Comparison of ENCODE assay signal across 9 cellular contexts in the genomic region with DNA sequence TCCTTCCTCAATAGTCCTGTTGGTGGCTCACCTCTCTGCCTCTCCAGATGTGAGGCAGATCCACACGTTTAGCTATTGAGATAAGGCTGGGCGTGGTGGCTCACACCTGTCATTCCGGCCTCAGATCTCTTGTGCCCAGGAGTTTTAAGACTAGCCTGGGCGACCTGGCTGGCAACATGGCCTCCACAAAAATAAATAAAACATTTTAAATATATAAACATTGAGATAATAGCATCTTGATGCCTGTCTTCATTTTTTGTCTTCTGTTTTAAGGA. TPM values are rescaled to one million over a fixed set of nuclear protein-coding genes. Genes with fewer than 3 reads are reported as not detected.
DNase-seq lines count a peak whose midpoint lies in the region; ATAC-seq, FAIRE-seq and TF ChIP-seq lines count a peak whose summit lies in the region.
"Had no signal": no experiment of that assay in that cellular context is flagged by ENCODE, and none has a peak within 500 bp of the region (broad histone marks: within the 10 kb centered on the region; RNA-seq: fewer than 3 reads in every experiment).

No MANE protein-coding gene starts in this region.

- H3K9me3 Mint-ChIP-seq in Calu3 (ENCODE audit: low read depth, unreplicated experiment) (peaks cover 3% of the 10 kb centered on the region), progenitor cell of endocrine pancreas (ENCODE audit: low read depth) (peaks cover 3% of the 10 kb centered on the region)
- H3K9me3 Mint-ChIP-seq in natural killer cell treated with Interleukin-12 subunit alpha and Interleukin-12 subunit beta and Interleukin-15 and Interleukin-18, amount 100 ng/mL, for 72 hours: no peaks in the 10 kb centered on the region

- H3K9me3 ChIP-seq in NT2/D1 (ENCODE audit: insufficient read depth, low read length) (0 out of 2 replicates have a peak, but pooled peaks cover under 1% of the 10 kb centered on the region), endothelial cell of umbilical vein (replicated peaks; ENCODE audit: control insufficient read depth, insufficient read depth, low read length) (no peaks in the 10 kb centered on the region), HAP-1 (no peaks in the 10 kb centered on the region), left lung (no peaks in the 10 kb centered on the region)

- dilution Hi-C loops in endothelial cell of umbilical vein (cut with MboI; ENCODE audit: extremely low pct_ligation_motif_present, low sequenced_read_pairs): no loop called here

- H3K4me3 ChIP-seq in NT2/D1 (ENCODE audit: insufficient read length, low read depth): peak overlapping the region; percentile 84
- no peak overlapping the region for H3K4me3 ChIP-seq in endothelial cell of umbilical vein (replicated peaks in 1 of 3; ENCODE audit: insufficient read depth in 1 of 3, low read depth in 1 of 3, low read length in 3 of 3)
- H3K4me3 ChIP-seq in HAP-1: no peak overlapping the region
- H3K4me3 ChIP-seq in left lung: peak overlapping the region in 1 of 2 donors; percentile 96

- ATAC-seq in HG03196 (IDR thresholded peaks at IDR 0.05; ENCODE audit: unreplicated experiment) (no peak), left lung (no peak)
- ATAC-seq in natural killer cell treated with Interleukin-12 subunit alpha and Interleukin-12 subunit beta and Interleukin-15 and Interleukin-18, amount 100 ng/mL, for 72 hours: no peak

- peak overlapping the region; percentile 37 for H3K4me2 ChIP-seq in endothelial cell of umbilical vein (ENCODE audit: insufficient read depth, low read length)

- in situ Hi-C loops in HAP-1 (cut with MboI; ENCODE audit: low sequenced_read_pairs): loop anchor here (5.0 to 10.0 kb wide), 2 partner anchors 253 to 515 kb away; no protein-coding TSS in a partner anchor

- H3K27me3 Mint-ChIP-seq in Calu3 (ENCODE audit: unreplicated experiment) (peaks cover 17% of the 10 kb centered on the region), progenitor cell of endocrine pancreas (peaks cover 11% of the 10 kb centered on the region)
- peaks cover 4 to 6% of the 10 kb centered on the region in 2 donors for H3K27me3 Mint-ChIP-seq in natural killer cell treated with Interleukin-12 subunit alpha and Interleukin-12 subunit beta and Interleukin-15 and Interleukin-18, amount 100 ng/mL, for 72 hours

- H3K4me1 ChIP-seq in NT2/D1 (ENCODE audit: insufficient read depth, insufficient read length): peaks cover 43% of the 10 kb centered on the region
- H3K4me1 ChIP-seq in endothelial cell of umbilical vein (ENCODE audit: control insufficient read depth, extremely low read depth, insufficient read depth, low read length): peaks cover 12% of the 10 kb centered on the region
- peaks cover 3% of the 10 kb centered on the region for H3K4me1 ChIP-seq in HAP-1
- peaks cover 16 to 37% of the 10 kb centered on the region in 2 donors for H3K4me1 ChIP-seq in left lung

- no peak overlapping the region for H3K27ac Mint-ChIP-seq in Calu3 (ENCODE audit: unreplicated experiment)
- H3K27ac Mint-ChIP-seq in progenitor cell of endocrine pancreas: peak overlapping the region; percentile 41
- no peak overlapping the region for H3K27ac Mint-ChIP-seq in natural killer cell treated with Interleukin-12 subunit alpha and Interleukin-12 subunit beta and Interleukin-15 and Interleukin-18, amount 100 ng/mL, for 72 hours

- intact Hi-C loops in Calu3 (cut with micrococcal nuclease; ENCODE audit: unreplicated experiment): no loop called here
- intact Hi-C loops in endothelial cell of umbilical vein (cut with micrococcal nuclease): no loop called here
- intact Hi-C loops in left lung (cut with DNase I): loop anchor here (5.0 to 10.0 kb wide), 3 partner anchors 145 to 255 kb away; no protein-coding TSS in a partner anchor

- H2AFZ ChIP-seq in endothelial cell of umbilical vein (ENCODE audit: low read depth, low read length): no peak overlapping the region

- no peak for DNase-seq in Calu3
- DNase-seq in NT2/D1 (ENCODE audit: low read depth, low spot score): no peak
- no peak for DNase-seq in endothelial cell of umbilical vein (ENCODE audit: low read depth, low spot score)
- no peak for DNase-seq in progenitor cell of endocrine pancreas (ENCODE audit: low spot score, unreplicated experiment)
- no peak for DNase-seq in HAP-1 (ENCODE audit: low spot score in 2 of 2)
- no peak for DNase-seq in left lung
- DNase-seq in natural killer cell treated with Interleukin-12 subunit alpha and Interleukin-12 subunit beta and Interleukin-15 and Interleukin-18, amount 100 ng/mL, for 72 hours (ENCODE audit: low spot score): no peak
- DNase-seq: NCI-H524 had no signal

- no peaks in the 10 kb centered on the region for H3K4me1 Mint-ChIP-seq in Calu3 (ENCODE audit: low read depth, unreplicated experiment)
- H3K4me1 Mint-ChIP-seq in progenitor cell of endocrine pancreas (ENCODE audit: low read depth): no peaks in the 10 kb centered on the region
- H3K4me1 Mint-ChIP-seq in natural killer cell treated with Interleukin-12 subunit alpha and Interleukin-12 subunit beta and Interleukin-15 and Interleukin-18, amount 100 ng/mL, for 72 hours (ENCODE audit: low read depth in 2 of 2): peaks cover 0 to 5% of the 10 kb centered on the region in 2 donors

- FAIRE-seq in endothelial cell of umbilical vein (lab: Jason Lieb, UNC): no peak

- CTCF ChIA-PET in Calu3 (lab: Charles Lee) (no interaction called here), endothelial cell of umbilical vein (lab: Charles Lee) (interaction anchor here (0.5 to 7.2 kb wide), 3 partner anchors 23 to 152 kb away, joined by 3 to 211 read pairs (median 148); no protein-coding TSS in a partner anchor)

- H3K27ac ChIP-seq in endothelial cell of umbilical vein (ENCODE audit: insufficient read depth, low read depth, low read length) (no peak overlapping the region), left lung (peak overlapping the region in 1 of 2 donors; percentile 91)

- peaks cover 28% of the 10 kb centered on the region for H3K36me3 ChIP-seq in NT2/D1 (ENCODE audit: insufficient read depth, insufficient read length, low read length)
- peaks cover 0 to 11% of the 10 kb centered on the region in 2 experiments for H3K36me3 ChIP-seq in endothelial cell of umbilical vein (ENCODE audit: control insufficient read depth in 2 of 2, extremely low read depth in 1 of 2, insufficient read depth in 2 of 2, low read length in 2 of 2)
- peaks cover 14% of the 10 kb centered on the region for H3K36me3 ChIP-seq in HAP-1 (replicated peaks)
- H3K36me3 ChIP-seq in left lung: peaks cover 0 to 17% of the 10 kb centered on the region in 2 donors

- H4K20me1 ChIP-seq in endothelial cell of umbilical vein (replicated peaks; ENCODE audit: control insufficient read depth, extremely low read depth, insufficient read depth, low read length): no peaks in the 10 kb centered on the region

- TF ChIP-seq POLR2A in endothelial cell of umbilical vein (IDR thresholded peaks at IDR 0.05; ENCODE audit: low read depth, low read length): no peak

- H3K4me3 Mint-ChIP-seq in Calu3 (ENCODE audit: low read depth, unreplicated experiment) (peak overlapping the region; percentile 74), progenitor cell of endocrine pancreas (ENCODE audit: low read depth) (peak overlapping the region; percentile 74)
- no peak overlapping the region for H3K4me3 Mint-ChIP-seq in natural killer cell treated with Interleukin-12 subunit alpha and Interleukin-12 subunit beta and Interleukin-15 and Interleukin-18, amount 100 ng/mL, for 72 hours

- POLR2A ChIA-PET in endothelial cell of umbilical vein (lab: Charles Lee): no interaction called here

- H3K27me3 ChIP-seq in NT2/D1 (ENCODE audit: insufficient read depth, insufficient read length) (no peaks in the 10 kb centered on the region), endothelial cell of umbilical vein (ENCODE audit: control insufficient read depth in 2 of 2, insufficient read depth in 2 of 2, low read length in 2 of 2) (no peaks in the 10 kb centered on the region), HAP-1 (ENCODE audit: low read depth) (no peaks in the 10 kb centered on the region), left lung (peaks cover 0 to 18% of the 10 kb centered on the region in 2 donors)

- BruUV-seq in Calu3 (replicated peaks; lab: Mats Ljungman, UMichigan) (no TSS peak), endothelial cell of umbilical vein (replicated peaks; lab: Mats Ljungman, UMichigan) (no TSS peak)

- H3K9me1 ChIP-seq in endothelial cell of umbilical vein (replicated peaks; ENCODE audit: control insufficient read depth, extremely low read depth, insufficient read depth, low read length): no peaks in the 10 kb centered on the region

- no peak for TF ChIP-seq CTCF in Calu3 (IDR thresholded peaks at IDR 0.05; ENCODE audit: unreplicated experiment)
- TF ChIP-seq CTCF in endothelial cell of umbilical vein (IDR thresholded peaks at IDR 0.05; ENCODE audit: extremely low read depth in 1 of 2, insufficient read depth in 1 of 2, low read depth in 1 of 2, low read length in 2 of 2): no peak
- no peak for TF ChIP-seq CTCF in progenitor cell of endocrine pancreas (IDR thresholded peaks at IDR 0.05; ENCODE audit: unreplicated experiment)
- TF ChIP-seq CTCF in left lung (IDR thresholded peaks at IDR 0.05): no peak

- H3K36me3 Mint-ChIP-seq in Calu3 (ENCODE audit: insufficient read depth, unreplicated experiment): peaks cover 18% of the 10 kb centered on the region
- no peaks in the 10 kb centered on the region for H3K36me3 Mint-ChIP-seq in progenitor cell of endocrine pancreas (ENCODE audit: insufficient read depth)
- no peaks in the 10 kb centered on the region for H3K36me3 Mint-ChIP-seq in natural killer cell treated with Interleukin-12 subunit alpha and Interleukin-12 subunit beta and Interleukin-15 and Interleukin-18, amount 100 ng/mL, for 72 hours

- H3K79me2 ChIP-seq in endothelial cell of umbilical vein (ENCODE audit: control insufficient read depth, insufficient read depth, low read length): peaks cover 16% of the 10 kb centered on the region

- peak overlapping the region; percentile 98 for H3K9ac ChIP-seq in NT2/D1 (ENCODE audit: insufficient read length, low read depth)
- H3K9ac ChIP-seq in endothelial cell of umbilical vein (replicated peaks; ENCODE audit: extremely low read depth, insufficient read depth, low read length): no peak overlapping the region

RNA-seq across cellular contexts. Expression of gene TMEM250, which starts 1.4 kb away (rescaled TPM):
- total RNA-seq in Calu3 (2022): 23.9 and 26.3 TPM in 2 replicates
- 47.4 and 49.9 TPM in 2 replicates for total RNA-seq in endothelial cell of umbilical vein
- polyA plus RNA-seq in endothelial cell of umbilical vein: 24.9 and 29.7 TPM in 2 replicates
- polyA plus RNA-seq in endothelial cell of umbilical vein (2011; cell fraction: cytosol; rRNA removed): 18.2 and 24.1 TPM in 2 replicates
- 12.5 and 13.0 TPM in 2 replicates for polyA plus RNA-seq in endothelial cell of umbilical vein (2011; cell fraction: nucleus; rRNA removed)
- 31.3 and 35.0 TPM in 2 replicates for polyA plus RNA-seq in endothelial cell of umbilical vein (2012)
- polyA minus RNA-seq in endothelial cell of umbilical vein: 16.7 and 21.1 TPM in 2 replicates
- polyA minus RNA-seq in endothelial cell of umbilical vein (2011; cell fraction: cytosol; rRNA and poly(A)+ RNA removed): 60.3 TPM
- polyA minus RNA-seq in endothelial cell of umbilical vein (2011; cell fraction: nucleus; rRNA and poly(A)+ RNA removed): 7.1 and 13.8 TPM in 2 replicates
- 39.2 and 39.5 TPM in 2 replicates for total RNA-seq in progenitor cell of endocrine pancreas
- 10 to 100 TPM; 30.4 to 42.1 TPM for total RNA-seq in left lung
- 10 to 100 TPM; 29.1 to 42.3 TPM for total RNA-seq in natural killer cell treated with Interleukin-12 subunit alpha and Interleukin-12 subunit beta and Interleukin-15 and Interleukin-18, amount 100 ng/mL, for 72 hours

RNA-seq across cellular contexts. Expression of gene NACC2, which starts 25.0 kb away (rescaled TPM):
- total RNA-seq in Calu3 (2022): 19.3 and 24.8 TPM in 2 replicates
- 25.1 and 27.1 TPM in 2 replicates for total RNA-seq in endothelial cell of umbilical vein
- 15.7 and 15.8 TPM in 2 replicates for polyA plus RNA-seq in endothelial cell of umbilical vein
- polyA plus RNA-seq in endothelial cell of umbilical vein (2011; cell fraction: cytosol; rRNA removed): 8.5 and 10.4 TPM in 2 replicates
- polyA plus RNA-seq in endothelial cell of umbilical vein (2011; cell fraction: nucleus; rRNA removed): 21.2 and 22.4 TPM in 2 replicates
- polyA plus RNA-seq in endothelial cell of umbilical vein (2012): 13.0 and 16.4 TPM in 2 replicates
- 11.2 and 14.3 TPM in 2 replicates for polyA minus RNA-seq in endothelial cell of umbilical vein
- 19.5 TPM for polyA minus RNA-seq in endothelial cell of umbilical vein (2011; cell fraction: cytosol; rRNA and poly(A)+ RNA removed)
- polyA minus RNA-seq in endothelial cell of umbilical vein (2011; cell fraction: nucleus; rRNA and poly(A)+ RNA removed): 9.0 and 16.8 TPM in 2 replicates
- 11.6 and 12.9 TPM in 2 replicates for total RNA-seq in progenitor cell of endocrine pancreas
- total RNA-seq in left lung: 10 to 100 TPM; 25.2 to 29.5 TPM
- 10 to 100 TPM; 19.2 to 21.1 TPM for total RNA-seq in natural killer cell treated with Interleukin-12 subunit alpha and Interleukin-12 subunit beta and Interleukin-15 and Interleukin-18, amount 100 ng/mL, for 72 hours

Comparison
In these comparisons a context has a peak if more than half of its experiments do, and no peak if none do; other contexts are left out.
1. intact Hi-C loops: an anchor here in left lung (5.0 to 10.0 kb wide); none called in Calu3 and endothelial cell of umbilical vein.